8 cellular contexts compared by ENCODE assay signal in the genomic region with DNA sequence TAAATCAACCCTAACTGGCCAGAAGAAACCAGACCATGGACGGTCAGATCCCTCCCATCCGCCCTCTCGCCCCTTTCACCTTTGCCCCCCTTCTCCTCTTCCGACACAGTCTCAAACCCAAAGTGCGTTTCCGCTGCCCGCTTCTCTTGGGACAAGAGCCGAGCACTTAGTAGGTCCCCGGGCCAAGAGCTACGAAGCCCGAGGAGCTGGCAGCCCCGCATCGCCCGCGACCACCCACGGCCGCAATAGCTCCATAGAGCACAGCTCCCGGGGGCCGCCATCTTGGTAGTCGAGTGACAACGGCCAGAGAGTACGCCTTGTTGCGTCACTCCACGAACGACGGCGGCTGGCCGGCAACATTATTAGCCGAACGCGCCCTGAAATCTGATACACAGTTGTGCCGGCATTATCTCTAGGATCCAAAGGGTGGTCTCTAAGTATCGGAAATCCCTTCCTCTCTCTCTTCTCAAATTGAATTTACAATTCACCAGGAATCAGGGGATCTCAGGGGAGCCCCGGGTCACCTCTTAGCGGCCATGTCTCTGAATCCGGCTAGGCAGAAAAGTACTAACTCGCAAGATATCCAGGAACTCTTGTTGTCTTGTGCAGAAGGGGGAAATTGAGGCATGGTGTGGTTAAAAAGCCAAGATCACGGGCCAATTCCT. TPM values are rescaled to one million over a fixed set of nuclear protein-coding genes. Genes with fewer than 3 reads are reported as not detected.
DNase-seq lines count a peak whose midpoint lies in the region; TF ChIP-seq lines count a peak whose summit lies in the region.

COQ5 (minus strand) TSS at position 298 of the 665 bp plus-strand sequence; CDS start at position 281, 17 bp downstream.

- TF ChIP-seq CTCF in Loucy (conservative IDR thresholded peaks at IDR 0.05; ENCODE audit: low read length) = no peak

- DNase-seq in EH (ENCODE audit: low read depth) (peak; percentile 86), H4 (ENCODE audit: low spot score) (peak; percentile 81), SJCRH30 (peak; percentile 91 to 93), foreskin melanocyte (peak; percentile 77)
- peak; percentile 87 for DNase-seq in activated naive CD4-positive, alpha-beta T cell treated with Interleukin-2 at 50 U/mL for 16 hours

- H3K9me3 ChIP-seq in Loucy (ENCODE audit: insufficient read depth, low read depth, low read length) (no peaks in the 10 kb centered on the region), SJCRH30 (replicated peaks) (no peaks in the 10 kb centered on the region), neuron (ENCODE audit: low read length) (no peaks in the 10 kb centered on the region), subcutaneous abdominal adipose tissue (ENCODE audit: control insufficient read depth in 5 of 5, low read length in 5 of 5) (no peaks in the 10 kb centered on the region)

- H3K4me3 ChIP-seq in Loucy (ENCODE audit: low read length, poor library complexity, severe bottlenecking) = peak within 1 kb of the TSS; percentile 93
- peak within 1 kb of the TSS; percentile 81 for H3K4me3 ChIP-seq in SJCRH30
- H3K4me3 ChIP-seq in neuron (ENCODE audit: low read length) = peak within 1 kb of the TSS; percentile 59
- peak within 1 kb of the TSS; percentile 71 to 96 (median 92) for H3K4me3 ChIP-seq in subcutaneous abdominal adipose tissue (ENCODE audit: low read depth in 1 of 5, low read length in 5 of 5)

- H4K20me1 ChIP-seq in Loucy (ENCODE audit: insufficient read depth, low read length, poor library complexity, severe bottlenecking) = no peaks in the 10 kb centered on the region

- H3K9ac ChIP-seq in Loucy (ENCODE audit: low read depth, low read length, poor library complexity, severe bottlenecking) = peak within 1 kb of the TSS; percentile 87
- peak within 1 kb of the TSS; percentile 35 to 97 (median 91) for H3K9ac ChIP-seq in subcutaneous abdominal adipose tissue (ENCODE audit: low read length in 5 of 5)

- H3K4me2 ChIP-seq in Loucy (ENCODE audit: low read depth, low read length, poor library complexity, severe bottlenecking) = peak within 1 kb of the TSS; percentile 95

- 0 out of 2 replicates have a peak, but pooled peaks cover 8% of the 10 kb centered on the region for H3K79me2 ChIP-seq in Loucy (ENCODE audit: insufficient read depth, low read length)

- H3K27ac ChIP-seq in SJCRH30 (peak within 1 kb of the TSS; percentile 88), subcutaneous abdominal adipose tissue (ENCODE audit: low read depth, low read length) (peak within 1 kb of the TSS; percentile 97)

- no peaks in the 10 kb centered on the region for H3F3A ChIP-seq in Loucy (ENCODE audit: low read depth)

- H3K27me3 ChIP-seq in Loucy (ENCODE audit: insufficient read depth, low read length, poor library complexity, severe bottlenecking) (no peaks in the 10 kb centered on the region), SJCRH30 (no peaks in the 10 kb centered on the region), neuron (ENCODE audit: insufficient read depth, low read length) (no peaks in the 10 kb centered on the region), subcutaneous abdominal adipose tissue (ENCODE audit: control insufficient read depth in 5 of 5, insufficient read depth in 4 of 5, low read length in 5 of 5) (no peaks in the 10 kb centered on the region)

- H3K4me1 ChIP-seq in Loucy (ENCODE audit: insufficient read depth, low read length, poor library complexity, severe bottlenecking) (peaks cover 12% of the 10 kb centered on the region), SJCRH30 (peaks cover 3% of the 10 kb centered on the region), neuron (ENCODE audit: insufficient read depth, low read length) (peaks cover 8% of the 10 kb centered on the region), subcutaneous abdominal adipose tissue (ENCODE audit: control insufficient read depth in 5 of 5, insufficient read depth in 5 of 5, low read length in 5 of 5) (peaks cover 5 to 16% (median 13%) of the 10 kb centered on the region in 5 donors)

- no peaks in the 10 kb centered on the region for H3K9me2 ChIP-seq in Loucy (replicated peaks; ENCODE audit: low read depth, low read length)

- peak within 1 kb of the TSS; percentile 99 for H2AFZ ChIP-seq in Loucy (ENCODE audit: low read length)
- H2AFZ ChIP-seq in neuron (ENCODE audit: low read depth, low read length) = peak within 1 kb of the TSS; percentile 92

- H3K36me3 ChIP-seq in Loucy (ENCODE audit: insufficient read depth, low read length) (no peaks in the 10 kb centered on the region), SJCRH30 (no peaks in the 10 kb centered on the region), neuron (ENCODE audit: insufficient read depth, low read length) (peaks cover 8% of the 10 kb centered on the region), subcutaneous abdominal adipose tissue (ENCODE audit: control insufficient read depth in 5 of 5, insufficient read depth in 5 of 5, low read length in 5 of 5) (peaks cover 0 to 4% (median 0%) of the 10 kb centered on the region in 5 donors)

RNA-seq across cellular contexts. Expression of gene COQ5, which starts in this region (rescaled TPM):
- total RNA-seq in H4 (2014; rRNA removed; shearing (Covaris generic)) = 47.9 and 50.9 TPM in 2 replicates
- total RNA-seq in SJCRH30 (2014; rRNA removed; shearing (Covaris generic)) = 30.3 and 34.2 TPM in 2 replicates

Comparison
In these comparisons a context has a peak if more than half of its experiments do, and no peak if none do; other contexts are left out.
1. Peak in every context shown above with its lines: DNase-seq, H3K4me3 ChIP-seq and H3K27ac ChIP-seq.